8 cellular contexts compared by ENCODE assay signal in genomic region chr2:123195957-123196356, GRCh38.
"Had no signal": no experiment of that assay in that cellular context is flagged by ENCODE, and none has a peak within 500 bp of the region (broad histone marks: within the 10 kb centered on the region; RNA-seq: fewer than 3 reads in every experiment).

No MANE protein-coding gene starts in this region.

- H3K9ac ChIP-seq: GM23248 had no signal

- H3K27ac ChIP-seq: GM23248, HL-60 had no signal

- H2AFZ ChIP-seq: GM23248 had no signal

- H3K4me3 ChIP-seq: GM23248, K562 had no signal

- FAIRE-seq: H54, K562 had no signal

- DNase-seq: GM23248, GOT3, H9, HCEC 1CT, KG1 had no signal

- ATAC-seq: K562 had no signal
